In the genomic region with DNA sequence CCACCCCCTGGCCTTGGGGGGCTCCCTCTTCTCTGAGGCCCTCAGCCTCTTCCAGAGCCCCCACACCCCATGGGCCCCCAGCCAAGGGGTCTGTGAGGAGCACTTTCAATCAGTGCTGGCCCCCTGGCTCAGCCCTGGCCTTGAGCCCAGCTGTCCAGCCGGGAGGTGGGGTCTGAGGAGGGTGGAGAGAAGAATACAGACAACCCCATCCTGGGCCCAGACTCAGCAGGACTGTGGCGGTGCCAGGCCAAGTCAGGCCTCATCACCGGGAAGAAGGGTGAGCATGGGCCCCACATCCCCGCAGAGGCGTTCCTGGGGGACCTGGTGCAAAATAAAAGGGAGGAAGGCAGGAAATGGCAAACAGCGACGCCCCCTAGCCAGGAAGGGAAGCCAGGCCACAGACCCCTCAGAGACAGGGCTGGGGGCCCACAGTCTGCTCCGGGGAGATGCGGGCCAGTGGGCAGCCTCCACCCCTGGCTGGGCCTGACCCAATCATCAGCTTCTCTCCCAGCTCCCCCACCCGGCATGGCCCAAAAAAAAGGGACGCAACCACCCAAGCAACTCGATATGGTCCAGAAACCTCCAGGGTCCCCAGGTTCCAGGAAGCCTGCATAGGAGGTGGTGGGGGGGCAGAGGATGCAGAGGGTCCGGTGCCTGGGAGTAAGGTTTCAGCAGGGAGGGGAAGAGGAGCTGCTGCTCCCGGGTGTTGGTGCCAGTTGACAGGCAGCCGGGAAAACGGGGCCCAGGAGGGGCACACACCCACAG, we compare ENCODE assay signal across 14 cellular contexts. TPM values are rescaled to one million over a fixed set of nuclear protein-coding genes. Genes with fewer than 3 reads are reported as not detected.
DNase-seq lines count a peak whose midpoint lies in the region; ATAC-seq and TF ChIP-seq lines count a peak whose summit lies in the region.
"Had no signal": no experiment of that assay in that cellular context is flagged by ENCODE, and none has a peak within 500 bp of the region (broad histone marks: within the 10 kb centered on the region; RNA-seq: fewer than 3 reads in every experiment).

No MANE protein-coding gene starts in this region.

- H3K27ac ChIP-seq in gastroesophageal sphincter = peak overlapping the region; percentile 50 to 92 (median 88)
- H3K27ac ChIP-seq in upper lobe of left lung = peak overlapping the region; percentile 74 to 88 (median 84)
- H3K27ac ChIP-seq in foreskin keratinocyte = no peak overlapping the region
- H3K27ac ChIP-seq: 22Rv1 had no signal

- H3K9me3 ChIP-seq in gastroesophageal sphincter = no peaks in the 10 kb centered on the region
- H3K9me3 ChIP-seq in upper lobe of left lung = no peaks in the 10 kb centered on the region

- 0% methylated on average over 1 of the region's 16 CpGs; no CpG with 5 or more reads in 1 of the 2 donors for WGBS in gastroesophageal sphincter (ENCODE audit: low coverage in 1 of 2), 2 donors
- WGBS in upper lobe of left lung, 2 donors = 52 to 56% methylated on average over 12 to 16 of the region's 16 CpGs

- H3K9me3 Mint-ChIP-seq in osteocyte (ENCODE audit: unreplicated experiment) = no peaks in the 10 kb centered on the region

- TF ChIP-seq EP300 in gastroesophageal sphincter (IDR thresholded peaks at IDR 0.05) (no peak), upper lobe of left lung (IDR thresholded peaks at IDR 0.05) (no peak)

- ATAC-seq in gastroesophageal sphincter (no peak), upper lobe of left lung (ENCODE audit: low FRiP score in 2 of 2) (no peak), GM21528 (IDR thresholded peaks at IDR 0.05; ENCODE audit: low FRiP score, unreplicated experiment) (no peak), foreskin keratinocyte (no peak)

- CTCF ChIA-PET in GM10248 (lab: Yijun Ruan, JAX) = no interaction called here

- no peak for TF ChIP-seq CTCF in gastroesophageal sphincter (IDR thresholded peaks at IDR 0.05)
- no peak for TF ChIP-seq CTCF in osteocyte (IDR thresholded peaks at IDR 0.05)
- no peak for TF ChIP-seq CTCF in upper lobe of left lung (IDR thresholded peaks at IDR 0.05)
- TF ChIP-seq CTCF in foreskin keratinocyte (conservative IDR thresholded peaks at IDR 0.05) = no peak
- no peak for TF ChIP-seq CTCF in GM10248 (IDR thresholded peaks at IDR 0.05; ENCODE audit: control extremely low read depth, extremely low read depth, low read depth, missing control alignments)

- POLR2A ChIA-PET in GM10248 (lab: Yijun Ruan, JAX) = no interaction called here

- TF ChIP-seq POLR2A in gastroesophageal sphincter (IDR thresholded peaks at IDR 0.05) = no peak
- no peak for TF ChIP-seq POLR2A in upper lobe of left lung (IDR thresholded peaks at IDR 0.05)

- H3K4me3 ChIP-seq in gastroesophageal sphincter = peak overlapping the region in 1 of 2 donors; percentile 11
- peak overlapping the region in 1 of 4 donors; percentile 3 for H3K4me3 ChIP-seq in upper lobe of left lung

- peaks cover 10% of the 10 kb centered on the region for H3K36me3 Mint-ChIP-seq in osteocyte (ENCODE audit: unreplicated experiment)

- H3K4me1 ChIP-seq in gastroesophageal sphincter (peaks cover 4 to 91% (median 58%) of the 10 kb centered on the region in 3 donors), upper lobe of left lung (peaks cover 25 to 51% (median 49%) of the 10 kb centered on the region in 4 donors), foreskin keratinocyte (no peaks in the 10 kb centered on the region)

- H3K27me3 Mint-ChIP-seq in osteocyte (ENCODE audit: unreplicated experiment) = peaks cover 4% of the 10 kb centered on the region

- peak; percentile 38 for DNase-seq in NCI-H82 (lab: John Stamatoyannopoulos, UW)
- DNase-seq in NCI-H82 treated with DMSO at 0.1 percent for 48 hours (lab: John Stamatoyannopoulos, UW; ENCODE audit: unreplicated experiment) = no peak
- DNase-seq in osteocyte (ENCODE audit: extremely low spot score, unreplicated experiment) = no peak
- no peak for DNase-seq in upper lobe of left lung
- DNase-seq in foreskin keratinocyte = no peak
- no peak for DNase-seq in GM10248 (ENCODE audit: extremely low spot score)
- DNase-seq: DMS 273 treated with DMSO at 0.1 percent for 48 hours, KBM-7, kidney glomerular epithelial cell, NCI-H2081, OCI-M1 had no signal

- H3K27me3 ChIP-seq in gastroesophageal sphincter (peaks cover 5% of the 10 kb centered on the region), upper lobe of left lung (peaks cover 0 to 14% (median 2%) of the 10 kb centered on the region in 4 donors), foreskin keratinocyte (peaks cover 30% of the 10 kb centered on the region)

- peak overlapping the region; percentile 26 for H3K4me3 Mint-ChIP-seq in osteocyte (ENCODE audit: unreplicated experiment)

- no peaks in the 10 kb centered on the region for H3K36me3 ChIP-seq in gastroesophageal sphincter
- no peaks in the 10 kb centered on the region for H3K36me3 ChIP-seq in upper lobe of left lung

- peaks cover 60% of the 10 kb centered on the region for H3K4me1 Mint-ChIP-seq in osteocyte (ENCODE audit: unreplicated experiment)

- peak overlapping the region; percentile 80 for H3K27ac Mint-ChIP-seq in osteocyte (ENCODE audit: unreplicated experiment)

RNA-seq across cellular contexts. Expression of gene ZNF423, which starts 20.6 kb away (rescaled TPM):
- total RNA-seq in gastroesophageal sphincter (10 to 100 TPM in 1 of 4 donors, 1 to 10 TPM in 3; 7.0 to 19.7 (median 8.4) TPM), osteocyte (25.1 and 26.5 TPM in 2 replicates), upper lobe of left lung (10 to 100 TPM in 2 of 6 donors, 1 to 10 TPM in 4; 4.1 to 11.4 (median 6.7) TPM), foreskin keratinocyte (0.07 and 0.17 TPM in 2 replicates)
- 0.01 TPM in 1 of 2 replicates, not detected in the other for polyA plus RNA-seq in foreskin keratinocyte
